Comparison of ENCODE assay signal across 25 cellular contexts in genomic region chr3:56459719-56460118, GRCh38. TPM values are rescaled to one million over a fixed set of nuclear protein-coding genes. Genes with fewer than 3 reads are reported as not detected.
"Had no signal": no experiment of that assay in that cellular context is flagged by ENCODE, and none has a peak within 500 bp of the region (broad histone marks: within the 10 kb centered on the region; RNA-seq: fewer than 3 reads in every experiment).

No MANE protein-coding gene starts in this region.

- H3K4me1 ChIP-seq: body of pancreas, colonic mucosa, esophagus squamous epithelium had no signal

- H3K27me3 ChIP-seq: body of pancreas, colonic mucosa had no signal

- H3K27ac ChIP-seq: body of pancreas, colonic mucosa, epithelial cell of prostate, esophagus squamous epithelium had no signal

- H3K27ac Mint-ChIP-seq: activated CD4-positive, alpha-beta memory T cell treated with anti-CD3 and anti-CD28 coated beads for 36 hours; activated CD4-positive, alpha-beta T cell treated with anti-CD3 and anti-CD28 coated beads for 36 hours; activated CD4-positive, alpha-beta T cell treated with anti-CD3 and anti-CD28 coated beads, Interleukin-2, amount 10 ng/mL, durations not matched to agents 24 days and 14 days; activated CD8-positive, alpha-beta memory T cell treated with anti-CD3 and anti-CD28 coated beads, Interleukin-2, amount 10 ng/mL, durations not matched to agents 7 days and 5 days; activated CD8-positive, alpha-beta T cell treated with anti-CD3 and anti-CD28 coated beads, Interleukin-2, amount 10 ng/mL, durations not matched to agents 7 days and 5 days; activated naive CD4-positive, alpha-beta T cell treated with anti-CD3 and anti-CD28 coated beads for 36 hours; activated naive CD4-positive, alpha-beta T cell treated with anti-CD3 and anti-CD28 coated beads, Interleukin-2, amount 50 U/mL, for 24 hours; activated naive CD8-positive, alpha-beta T cell treated with anti-CD3 and anti-CD28 coated beads, Interleukin-2, amount 10 ng/mL, durations not matched to agents 7 days and 5 days; activated T-helper 1 cell treated with anti-CD3 and anti-CD28 coated beads, Interleukin-12 subunit alpha, Interleukin-12 subunit beta, Interleukin-2, Interleukin-4 antibody, amounts not matched to agents 30 ng/mL and 10 ng/mL and 1 ng/mL, durations not matched to agents 14 hours and 24 hours and 36 hours; activated T-helper 2 cell treated with anti-CD3 and anti-CD28 coated beads, Interferon-gamma antibody, Interleukin-2, Interleukin-4, amounts not matched to agents 10 μg/mL and 5 μg/mL and 100 μg/mL, durations not matched to agents 14 hours and 24 hours and 36 hours had no signal

- H3K9me3 ChIP-seq: body of pancreas, colonic mucosa, esophagus squamous epithelium had no signal

- ATAC-seq: activated CD4-positive, alpha-beta T cell treated with anti-CD3 and anti-CD28 coated beads for 36 hours; activated CD8-positive, alpha-beta memory T cell treated with anti-CD3 and anti-CD28 coated beads, Interleukin-2, amount 10 ng/mL, durations not matched to agents 7 days and 5 days; activated CD8-positive, alpha-beta T cell treated with anti-CD3 and anti-CD28 coated beads, Interleukin-2, amount 10 ng/mL, durations not matched to agents 7 days and 5 days; body of pancreas had no signal

- DNase-seq: activated CD4-positive, alpha-beta memory T cell treated with anti-CD3 and anti-CD28 coated beads for 36 hours; activated CD4-positive, alpha-beta T cell treated with anti-CD3 and anti-CD28 coated beads for 36 hours; activated CD4-positive, alpha-beta T cell treated with anti-CD3 and anti-CD28 coated beads, Interleukin-2, amount 10 ng/mL, durations not matched to agents 24 days and 14 days; activated CD4-positive, CD25-positive, alpha-beta regulatory T cell; activated CD4-positive, CD25-positive, alpha-beta regulatory T cell treated with anti-CD3 and anti-CD28 coated beads, Interleukin-2, amount 50 U/mL, for 72 hours; activated CD8-positive, alpha-beta memory T cell treated with anti-CD3 and anti-CD28 coated beads, Interleukin-2, amount 10 ng/mL, durations not matched to agents 7 days and 5 days; activated CD8-positive, alpha-beta memory T cell treated with anti-CD3 and anti-CD28 coated beads, Interleukin-2, amount 50 U/mL, for 4 hours; activated CD8-positive, alpha-beta T cell treated with anti-CD3 and anti-CD28 coated beads, Interleukin-2, amount 10 ng/mL, durations not matched to agents 7 days and 5 days; activated effector memory CD4-positive, alpha-beta T cell treated with anti-CD3 and anti-CD28 coated beads, Interleukin-2, amount 50 U/mL, for 16 hours; activated naive CD4-positive, alpha-beta T cell treated with anti-CD3 and anti-CD28 coated beads for 36 hours; activated naive CD8-positive, alpha-beta T cell treated with anti-CD3 and anti-CD28 coated beads, Interleukin-2, amount 10 ng/mL, durations not matched to agents 7 days and 5 days; activated T-cell treated with anti-CD3 and anti-CD28 coated beads, Interleukin-2, amount 50 U/mL, for 1 hour; activated T-cell treated with anti-CD3 and anti-CD28 coated beads, Interleukin-2, amount 50 U/mL, for 48 hours; amniotic stem cell; anterior cingulate cortex; body of pancreas; colonic mucosa; effector CD8-positive, alpha-beta T cell; esophagus squamous epithelium; head of caudate nucleus had no signal

- H3K4me3 ChIP-seq: body of pancreas, colonic mucosa, esophagus squamous epithelium had no signal

- H3K36me3 Mint-ChIP-seq: activated CD4-positive, alpha-beta memory T cell treated with anti-CD3 and anti-CD28 coated beads for 36 hours; activated CD8-positive, alpha-beta memory T cell treated with anti-CD3 and anti-CD28 coated beads, Interleukin-2, amount 10 ng/mL, durations not matched to agents 7 days and 5 days; activated naive CD4-positive, alpha-beta T cell treated with anti-CD3 and anti-CD28 coated beads, Interleukin-2, amount 50 U/mL, for 24 hours; activated naive CD8-positive, alpha-beta T cell treated with anti-CD3 and anti-CD28 coated beads, Interleukin-2, amount 10 ng/mL, durations not matched to agents 7 days and 5 days had no signal

- H3K9me3 Mint-ChIP-seq: activated CD4-positive, alpha-beta memory T cell treated with anti-CD3 and anti-CD28 coated beads for 36 hours; activated CD4-positive, alpha-beta T cell treated with anti-CD3 and anti-CD28 coated beads, Interleukin-2, amount 10 ng/mL, durations not matched to agents 24 days and 14 days; activated naive CD4-positive, alpha-beta T cell treated with anti-CD3 and anti-CD28 coated beads for 36 hours; activated naive CD4-positive, alpha-beta T cell treated with anti-CD3 and anti-CD28 coated beads, Interleukin-2, amount 50 U/mL, for 24 hours; activated naive CD8-positive, alpha-beta T cell treated with anti-CD3 and anti-CD28 coated beads, Interleukin-2, amount 10 ng/mL, durations not matched to agents 7 days and 5 days; activated T-helper 1 cell treated with anti-CD3 and anti-CD28 coated beads, Interleukin-12 subunit alpha, Interleukin-12 subunit beta, Interleukin-2, Interleukin-4 antibody, amounts not matched to agents 30 ng/mL and 10 ng/mL and 1 ng/mL, durations not matched to agents 14 hours and 24 hours and 36 hours; activated T-helper 2 cell treated with anti-CD3 and anti-CD28 coated beads, Interferon-gamma antibody, Interleukin-2, Interleukin-4, amounts not matched to agents 10 μg/mL and 5 μg/mL and 100 μg/mL, durations not matched to agents 14 hours and 24 hours and 36 hours had no signal

- H3K36me3 ChIP-seq: colonic mucosa, esophagus squamous epithelium had no signal

RNA-seq across cellular contexts. Expression of gene ERC2, which starts 8.5 kb away (rescaled TPM):
- total RNA-seq: activated CD4-positive, alpha-beta memory T cell treated with anti-CD3 and anti-CD28 coated beads for 36 hours; activated CD4-positive, alpha-beta T cell treated with anti-CD3 and anti-CD28 coated beads for 36 hours; activated CD4-positive, alpha-beta T cell treated with anti-CD3 and anti-CD28 coated beads, Interleukin-2, amount 10 ng/mL, durations not matched to agents 24 days and 14 days; activated CD8-positive, alpha-beta memory T cell treated with anti-CD3 and anti-CD28 coated beads for 36 hours; activated CD8-positive, alpha-beta memory T cell treated with anti-CD3 and anti-CD28 coated beads, Interleukin-2, amount 10 ng/mL, durations not matched to agents 7 days and 5 days; activated CD8-positive, alpha-beta T cell treated with anti-CD3 and anti-CD28 coated beads, Interleukin-2, amount 10 ng/mL, durations not matched to agents 7 days and 5 days; activated naive CD8-positive, alpha-beta T cell treated with anti-CD3 and anti-CD28 coated beads, Interleukin-2, amount 10 ng/mL, durations not matched to agents 7 days and 5 days; activated T-helper 1 cell treated with anti-CD3 and anti-CD28 coated beads, Interleukin-12 subunit alpha, Interleukin-12 subunit beta, Interleukin-2, Interleukin-4 antibody, amounts not matched to agents 30 ng/mL and 10 ng/mL and 1 ng/mL, durations not matched to agents 14 hours and 24 hours and 36 hours had no signal
